Comparison of ENCODE assay signal across 8 cellular contexts in the genomic region with DNA sequence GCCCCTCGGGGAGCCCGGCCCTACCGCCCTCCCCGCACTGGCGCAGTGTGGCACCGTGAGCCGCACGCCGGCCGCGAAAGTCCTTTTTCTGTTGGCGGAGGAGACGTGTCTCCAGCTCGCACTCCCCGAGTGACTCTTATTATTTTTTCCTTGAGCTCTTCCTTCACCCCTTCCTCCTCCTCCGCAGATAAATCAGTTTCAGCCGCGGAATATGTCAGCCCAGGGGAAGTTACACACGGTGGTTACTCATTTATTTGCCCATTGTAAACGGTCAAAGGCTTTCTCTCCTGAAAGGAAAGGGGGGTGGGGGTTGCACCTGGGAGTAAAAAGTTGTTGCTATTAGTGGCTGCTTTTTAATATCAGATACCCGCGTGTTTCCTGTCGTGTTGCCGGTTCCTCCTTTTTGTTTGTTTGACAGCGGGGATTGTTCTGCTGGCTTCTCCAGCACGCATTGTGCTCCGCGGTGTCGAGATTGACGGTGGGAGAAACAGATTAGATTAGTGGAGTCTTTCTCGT. TPM values are rescaled to one million over a fixed set of nuclear protein-coding genes. Genes with fewer than 3 reads are reported as not detected.
DNase-seq lines count a peak whose midpoint lies in the region; ATAC-seq and TF ChIP-seq lines count a peak whose summit lies in the region.

No MANE protein-coding gene starts in this region.

- POLR2A ChIA-PET in AG04450 (lab: Yijun Ruan, JAX), result interaction anchor here (1.4 to 3.1 kb wide), 5 partner anchors 14 to 128 kb away, joined by 3 to 13 read pairs (median 11); no protein-coding TSS in a partner anchor

- no peaks in the 10 kb centered on the region for H3K36me3 ChIP-seq in ovary

- H3K4me1 ChIP-seq in ovary (ENCODE audit: insufficient read depth), result peaks cover 16% of the 10 kb centered on the region

- CTCF ChIA-PET in AG04450 (lab: Charles Lee), result interaction anchor here (0.7 to 2.5 kb wide), 4 partner anchors 10 to 307 kb away, joined by 3 to 5 read pairs (median 4); no protein-coding TSS in a partner anchor

- peak overlapping the region; percentile 94 for H3K4me3 ChIP-seq in AG04450 (ENCODE audit: low read depth, low read length)
- H3K4me3 ChIP-seq in fibroblast of the aortic adventitia (ENCODE audit: low read depth, low read length), result peak overlapping the region; percentile 94
- peak overlapping the region; percentile 68 for H3K4me3 ChIP-seq in ovary

- 0 to 1% (median 1%) methylated on average over 31 of the region's 31 CpGs for WGBS in ovary, 3 donors

- DNase-seq in AG04450 (ENCODE audit: low read depth, low spot score) (no peak), fibroblast of the aortic adventitia (ENCODE audit: low read depth) (peak; percentile 43), ovary (peak in 3 of 5 donors; percentile 30 to 55 (median 31))
- peak; percentile 41 to 51 for DNase-seq in activated CD4-positive, alpha-beta T cell treated with anti-CD3 and anti-CD28 coated beads, Interleukin-2, amount 50 U/mL, for 48 hours

- TF ChIP-seq EP300 in ovary (IDR thresholded peaks at IDR 0.05), result no peak

- no peaks in the 10 kb centered on the region; the same call in 1 of the 2 replicates for H3K9me3 ChIP-seq in AG04450 (ENCODE audit: control insufficient read depth, insufficient read depth, low read length)
- no peaks in the 10 kb centered on the region for H3K9me3 ChIP-seq in ovary

- no peak for TF ChIP-seq POLR2A in ovary (IDR thresholded peaks at IDR 0.05)

- H3K27ac ChIP-seq in AG04450 (ENCODE audit: low read depth, low read length) (peak overlapping the region; percentile 93), ovary (peak overlapping the region; percentile 85 to 91)

- ATAC-seq in GM18873 (IDR thresholded peaks at IDR 0.05; ENCODE audit: low FRiP score, unreplicated experiment) (peak; percentile 21), HG03342 (IDR thresholded peaks at IDR 0.05; ENCODE audit: unreplicated experiment) (peak; percentile 22), GM19455 (IDR thresholded peaks at IDR 0.05; ENCODE audit: unreplicated experiment) (no peak), HG02798 (IDR thresholded peaks at IDR 0.05; ENCODE audit: poor library complexity, unreplicated experiment) (no peak)

- no peaks in the 10 kb centered on the region for H3K27me3 ChIP-seq in AG04450 (ENCODE audit: control insufficient read depth, insufficient read depth, low read length)
- no peaks in the 10 kb centered on the region for H3K27me3 ChIP-seq in ovary

- intact Hi-C loops in ovary (cut with DNase I), result loop anchor here in 3 of 4 donors (2.0 to 10.0 kb wide), 8 partner anchors 65 to 425 kb away; no protein-coding TSS in a partner anchor

- no peak for TF ChIP-seq CTCF in AG04450 (IDR thresholded peaks at IDR 0.05; ENCODE audit: low read depth, low read length)
- TF ChIP-seq CTCF in fibroblast of the aortic adventitia (IDR thresholded peaks at IDR 0.05; ENCODE audit: insufficient read depth, low read length), result no peak
- no peak for TF ChIP-seq CTCF in ovary (IDR thresholded peaks at IDR 0.05)

RNA-seq across cellular contexts. Expression of gene CRIM1, which starts 1.5 kb away (rescaled TPM):
- polyA plus RNA-seq in AG04450 (2011; rRNA removed) (142 and 168 TPM in 2 replicates), ovary (10 to 100 TPM; 38.4 to 65.0 TPM)
- 532 and 827 TPM in 2 replicates for polyA minus RNA-seq in AG04450 (2011; rRNA and poly(A)+ RNA removed)
- total RNA-seq in fibroblast of the aortic adventitia (ENCODE audit: low replicate concordance) (100 and 108 TPM in 2 replicates), ovary (100 to 1,000 TPM in 1 of 7 donors, 10 to 100 TPM in 6; 58.6 to 134 (median 68.1) TPM)

Comparison
In these comparisons a context has a peak if more than half of its experiments do, and no peak if none do; other contexts are left out.
1. ATAC-seq: peak in GM18873 (single experiment) and HG03342 (single experiment); none in GM19455 (single experiment) and HG02798 (single experiment).
2. Peak in every context shown above with its lines, with median percentiles within 50 percentile points of each other: H3K4me3 ChIP-seq.